9 cellular contexts compared by ENCODE assay signal in the genomic region with DNA sequence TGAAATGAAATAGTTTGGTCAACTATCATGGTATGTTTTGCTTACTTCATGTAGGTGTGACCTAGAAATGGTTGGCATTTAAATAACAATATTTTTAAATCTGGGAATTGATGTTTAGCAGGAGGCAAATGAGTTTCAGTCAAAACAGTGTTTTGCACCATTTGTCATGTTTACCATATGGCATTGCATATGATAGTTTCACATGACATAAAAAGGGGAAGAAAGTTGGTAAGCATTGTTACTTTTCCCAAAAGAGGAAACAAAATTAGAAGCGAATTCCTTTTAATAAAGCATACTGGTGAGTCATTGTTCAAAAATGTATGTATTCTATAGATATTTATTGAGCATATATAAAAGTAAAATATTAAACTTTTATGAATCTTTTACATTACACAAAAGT. TPM values are rescaled to one million over a fixed set of nuclear protein-coding genes. Genes with fewer than 3 reads are reported as not detected.
DNase-seq lines count a peak whose midpoint lies in the region; ATAC-seq and TF ChIP-seq lines count a peak whose summit lies in the region.
"Had no signal": no experiment of that assay in that cellular context is flagged by ENCODE, and none has a peak within 500 bp of the region (broad histone marks: within the 10 kb centered on the region; RNA-seq: fewer than 3 reads in every experiment).

No MANE protein-coding gene starts in this region.

- peak overlapping the region; percentile 34; the same call in 1 of the 2 replicates for H3K27ac ChIP-seq in HL-60 (replicated peaks)
- H3K27ac ChIP-seq in Panc1 (ENCODE audit: low read length): no peak overlapping the region; the same call in 1 of the 2 replicates
- peak overlapping the region in 3 of 4 donors; percentile 40 to 94 (median 41) for H3K27ac ChIP-seq in esophagus squamous epithelium
- no peak overlapping the region for H3K27ac ChIP-seq in smooth muscle cell (ENCODE audit: low read depth)

- H3K4me2 ChIP-seq in smooth muscle cell: peak overlapping the region; percentile 91

- TF ChIP-seq CTCF in HL-60 (IDR thresholded peaks at IDR 0.05; ENCODE audit: insufficient read depth, low read length): no peak
- TF ChIP-seq CTCF in Panc1 (IDR thresholded peaks at IDR 0.05): no peak
- no peak for TF ChIP-seq CTCF in esophagus squamous epithelium (IDR thresholded peaks at IDR 0.05)
- TF ChIP-seq CTCF in smooth muscle cell (IDR thresholded peaks at IDR 0.05; ENCODE audit: borderline replicate concordance, insufficient read depth, poor library complexity, severe bottlenecking): no peak

- CTCF ChIA-PET in Panc1 (lab: Charles Lee): interaction anchor here (0.6 kb wide), 1 partner anchor 369 kb away, joined by 7 read pairs; no protein-coding TSS in a partner anchor

- no peak for ATAC-seq in Panc1
- no peak for ATAC-seq in GM21360 (IDR thresholded peaks at IDR 0.05; ENCODE audit: unreplicated experiment)

- no TSS peak for BruUV-seq in Panc1 (replicated peaks; lab: Mats Ljungman, UMichigan)

- H3K9ac ChIP-seq in smooth muscle cell (ENCODE audit: low read depth): no peak overlapping the region

- H3K9me3 ChIP-seq in Panc1 (ENCODE audit: control insufficient read depth, insufficient read depth, low read depth, low read length) (no peaks in the 10 kb centered on the region), esophagus squamous epithelium (no peaks in the 10 kb centered on the region), smooth muscle cell (replicated peaks; ENCODE audit: low read depth) (no peaks in the 10 kb centered on the region)

- peak in 1 of 2 experiments; percentile 13 for DNase-seq in HL-60 (ENCODE audit: low read depth in 1 of 2, low spot score in 1 of 2)
- DNase-seq in Panc1 (ENCODE audit: low read depth, low spot score): no peak
- DNase-seq in esophagus squamous epithelium (lab: John Stamatoyannopoulos, UW): no peak
- no peak for DNase-seq in smooth muscle cell (lab: John Stamatoyannopoulos, UW; ENCODE audit: unreplicated experiment)
- no peak for DNase-seq in GM19240 (ENCODE audit: insufficient read length, low spot score)
- DNase-seq in G401 (ENCODE audit: low spot score): no peak
- DNase-seq: NCI-H2171 treated with DMSO at 0.1 percent for 48 hours, small intestine had no signal

- in situ Hi-C loops in Panc1 (cut with HindIII; ENCODE audit: low pct_unique_long_range_greater_than_20kb, low sequenced_read_pairs): no loop called here
- in situ Hi-C loops in G401 (cut with HindIII; ENCODE audit: low sequenced_read_pairs): no loop called here

- no peak for TF ChIP-seq POLR2A in esophagus squamous epithelium (IDR thresholded peaks at IDR 0.05)

- H3K4me3 ChIP-seq in HL-60 (replicated peaks; ENCODE audit: insufficient read depth, low read length): no peak overlapping the region
- peak overlapping the region; percentile 85 to 95; a peak in 3 of 4 replicates for H3K4me3 ChIP-seq in Panc1 (ENCODE audit: low read depth in 2 of 2, low read length in 2 of 2)
- peak overlapping the region in 2 of 4 donors; percentile 78 to 79 for H3K4me3 ChIP-seq in esophagus squamous epithelium
- H3K4me3 ChIP-seq in smooth muscle cell: peak overlapping the region; percentile 66

- intact Hi-C loops in Panc1 (cut with micrococcal nuclease; ENCODE audit: unreplicated experiment) (no loop called here), esophagus squamous epithelium (cut with DNase I) (no loop called here)

- peaks cover 65% of the 10 kb centered on the region for H4K20me1 ChIP-seq in smooth muscle cell (ENCODE audit: low read depth)

- 26 to 41% methylated on average over 1 of the region's 1 CpG for WGBS in esophagus squamous epithelium, 2 donors
- WGBS in smooth muscle cell (ENCODE audit: low lambda C conversion rate): 100% methylated on average over 1 of the region's 1 CpG

- no peak overlapping the region for H2AFZ ChIP-seq in smooth muscle cell (ENCODE audit: low read depth)

- H3F3A ChIP-seq in smooth muscle cell (ENCODE audit: low read depth): peaks cover 7% of the 10 kb centered on the region

- H3K36me3 ChIP-seq in Panc1 (ENCODE audit: control insufficient read depth, insufficient read depth, low read length) (no peaks in the 10 kb centered on the region; the same call in 1 of the 2 replicates), esophagus squamous epithelium (no peaks in the 10 kb centered on the region), smooth muscle cell (ENCODE audit: low read depth) (no peaks in the 10 kb centered on the region)

- POLR2A ChIA-PET in Panc1 (lab: Charles Lee): interaction anchor here (0.5 kb wide), 1 partner anchor 44 kb away, joined by 3 read pairs; no protein-coding TSS in a partner anchor

- H3K4me1 ChIP-seq in Panc1 (ENCODE audit: control insufficient read depth, insufficient read depth, low read length): peaks cover 36% of the 10 kb centered on the region
- peaks cover 17 to 75% (median 28%) of the 10 kb centered on the region in 3 donors for H3K4me1 ChIP-seq in esophagus squamous epithelium
- peaks cover 24% of the 10 kb centered on the region for H3K4me1 ChIP-seq in smooth muscle cell (ENCODE audit: low read depth)

- no peaks in the 10 kb centered on the region for H3K27me3 ChIP-seq in HL-60 (ENCODE audit: insufficient read depth, poor library complexity, severe bottlenecking)
- H3K27me3 ChIP-seq in Panc1 (ENCODE audit: control insufficient read depth, insufficient read depth, low read length): no peaks in the 10 kb centered on the region
- no peaks in the 10 kb centered on the region for H3K27me3 ChIP-seq in esophagus squamous epithelium
- no peaks in the 10 kb centered on the region for H3K27me3 ChIP-seq in smooth muscle cell (ENCODE audit: low read depth)

- H3K79me2 ChIP-seq in smooth muscle cell (ENCODE audit: low read depth): peaks cover 62% of the 10 kb centered on the region

RNA-seq across cellular contexts. Expression of a gene that starts 2.3 kb away (rescaled TPM):
- total RNA-seq in Panc1 (2021; ENCODE audit: unreplicated experiment) (76.9 TPM), esophagus squamous epithelium (10 to 100 TPM; 17.4 to 70.4 (median 45.8) TPM), smooth muscle cell (72.7 and 81.9 TPM in 2 replicates)
- 37.4 TPM for polyA plus RNA-seq in Panc1 (2012; ENCODE audit: insufficient read length)
- 46.1 and 64.2 TPM in 2 replicates for polyA plus RNA-seq in smooth muscle cell
- total RNA-seq in G401 (2014; rRNA removed; shearing (Covaris generic)): 80.7 and 94.5 TPM in 2 replicates

RNA-seq across cellular contexts. Expression of a gene that starts 23.0 kb away (rescaled TPM):
- total RNA-seq in Panc1 (2021; ENCODE audit: unreplicated experiment) (not detected), esophagus squamous epithelium (not detected), smooth muscle cell (not detected in 2 replicates)
- not detected for polyA plus RNA-seq in Panc1 (2012; ENCODE audit: insufficient read length)
- not detected in 2 replicates for polyA plus RNA-seq in smooth muscle cell
- total RNA-seq in G401 (2014; rRNA removed; shearing (Covaris generic)): not detected in 2 replicates
- polyA plus RNA-seq: small intestine had no signal

Comparison
In these comparisons a context has a peak if more than half of its experiments do, and no peak if none do; other contexts are left out.
1. H3K27ac ChIP-seq: peak in HL-60 (single experiment) and esophagus squamous epithelium (3 of 4); none in Panc1 (single experiment) and smooth muscle cell (single experiment).